10 cellular contexts compared by ENCODE assay signal in the genomic region with DNA sequence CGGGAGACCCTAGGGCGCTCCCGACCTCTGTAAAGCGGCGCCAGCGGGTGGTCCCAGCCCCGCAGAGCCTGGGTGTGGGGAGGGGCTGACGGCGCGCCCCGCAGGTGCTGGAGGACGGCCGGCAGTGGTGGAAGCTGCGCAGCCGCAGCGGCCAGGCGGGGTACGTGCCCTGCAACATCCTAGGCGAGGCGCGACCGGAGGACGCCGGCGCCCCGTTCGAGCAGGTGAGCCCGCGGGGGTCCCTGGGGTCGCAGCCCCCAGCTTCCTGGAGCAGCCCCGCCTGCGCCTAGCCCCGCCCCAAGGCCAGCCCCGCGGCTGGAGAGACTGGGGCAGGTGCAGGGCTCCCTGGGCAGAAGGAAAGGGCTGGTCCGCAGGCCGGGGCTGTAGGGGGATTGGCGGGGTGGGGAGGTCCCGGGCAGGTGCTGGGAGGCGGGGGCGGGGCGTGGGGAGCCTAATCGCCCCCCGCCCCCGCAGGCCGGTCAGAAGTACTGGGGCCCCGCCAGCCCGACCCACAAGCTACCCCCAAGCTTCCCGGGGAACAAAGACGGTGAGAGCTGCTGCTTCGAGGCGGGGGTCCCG. TPM values are rescaled to one million over a fixed set of nuclear protein-coding genes. Genes with fewer than 3 reads are reported as not detected.
DNase-seq lines count a peak whose midpoint lies in the region; ATAC-seq, FAIRE-seq and TF ChIP-seq lines count a peak whose summit lies in the region.
"Had no signal": no experiment of that assay in that cellular context is flagged by ENCODE, and none has a peak within 500 bp of the region (broad histone marks: within the 10 kb centered on the region; RNA-seq: fewer than 3 reads in every experiment).

No MANE protein-coding gene starts in this region.

- H3K4me3 Mint-ChIP-seq in activated T-cell treated with anti-CD3 and anti-CD28 coated beads, Interleukin-2, amount 50 U/mL, for 72 hours, result peak overlapping the region; percentile 63 to 81
- H3K4me3 Mint-ChIP-seq in activated T-cell treated with anti-CD3 and anti-CD28 coated beads, Interleukin-2, amount 50 U/mL, for 4 hours, result no peak overlapping the region
- peak overlapping the region; percentile 69 to 92 for H3K4me3 Mint-ChIP-seq in stimulated activated naive CD8-positive, alpha-beta T cell treated with anti-CD3 and anti-CD28 coated beads, Interleukin-15, amount 100 ng/mL, for 72 hours

- H3K4me1 ChIP-seq in esophagus (ENCODE audit: control insufficient read depth in 2 of 2, insufficient read depth in 2 of 2, low read length in 1 of 2) (peaks cover 6 to 20% of the 10 kb centered on the region in 2 donors), left lung (peaks cover 3 to 68% of the 10 kb centered on the region in 2 donors)

- H3K4me1 Mint-ChIP-seq in activated T-cell treated with anti-CD3 and anti-CD28 coated beads, Interleukin-2, amount 50 U/mL, for 72 hours (ENCODE audit: low read depth), result peaks cover 20% of the 10 kb centered on the region
- peaks cover 16% of the 10 kb centered on the region for H3K4me1 Mint-ChIP-seq in activated T-cell treated with anti-CD3 and anti-CD28 coated beads, Interleukin-2, amount 50 U/mL, for 4 hours (ENCODE audit: low read depth)
- peaks cover 62% of the 10 kb centered on the region for H3K4me1 Mint-ChIP-seq in stimulated activated naive CD8-positive, alpha-beta T cell treated with anti-CD3 and anti-CD28 coated beads, Interleukin-15, amount 100 ng/mL, for 72 hours

- no peak overlapping the region for H3K27ac Mint-ChIP-seq in activated T-cell treated with anti-CD3 and anti-CD28 coated beads, Interleukin-2, amount 50 U/mL, for 72 hours
- no peak overlapping the region for H3K27ac Mint-ChIP-seq in stimulated activated naive CD8-positive, alpha-beta T cell treated with anti-CD3 and anti-CD28 coated beads, Interleukin-15, amount 100 ng/mL, for 72 hours

- peak; percentile 3 to 17 for ATAC-seq in activated T-cell treated with anti-CD3 and anti-CD28 coated beads, Interleukin-2, amount 50 U/mL, for 72 hours (replicated peaks in 1 of 2)
- ATAC-seq in activated T-cell treated with anti-CD3 and anti-CD28 coated beads, Interleukin-2, amount 50 U/mL, for 4 hours, result no peak
- peak; percentile 18 for ATAC-seq in stimulated activated naive CD8-positive, alpha-beta T cell treated with anti-CD3 and anti-CD28 coated beads, Interleukin-15, amount 100 ng/mL, for 72 hours
- ATAC-seq in left lung, result no peak

- H3K4me3 ChIP-seq in esophagus (ENCODE audit: low read depth in 1 of 2, low read length in 2 of 2) (no peak overlapping the region), left lung (peak overlapping the region in 1 of 2 donors; percentile 33)

- no peaks in the 10 kb centered on the region for H3K9me3 Mint-ChIP-seq in activated T-cell treated with anti-CD3 and anti-CD28 coated beads, Interleukin-2, amount 50 U/mL, for 72 hours
- H3K9me3 Mint-ChIP-seq in activated T-cell treated with anti-CD3 and anti-CD28 coated beads, Interleukin-2, amount 50 U/mL, for 4 hours, result no peaks in the 10 kb centered on the region
- H3K9me3 Mint-ChIP-seq in stimulated activated naive CD8-positive, alpha-beta T cell treated with anti-CD3 and anti-CD28 coated beads, Interleukin-15, amount 100 ng/mL, for 72 hours, result no peaks in the 10 kb centered on the region

- H3K36me3 Mint-ChIP-seq in activated T-cell treated with anti-CD3 and anti-CD28 coated beads, Interleukin-2, amount 50 U/mL, for 72 hours (ENCODE audit: insufficient read depth in 2 of 2), result peaks cover 0 to 2% of the 10 kb centered on the region in 2 donors
- no peaks in the 10 kb centered on the region for H3K36me3 Mint-ChIP-seq in activated T-cell treated with anti-CD3 and anti-CD28 coated beads, Interleukin-2, amount 50 U/mL, for 4 hours (ENCODE audit: insufficient read depth)

- no peak for DNase-seq in activated T-cell treated with anti-CD3 and anti-CD28 coated beads, Interleukin-2, amount 50 U/mL, for 72 hours
- DNase-seq in activated T-cell treated with anti-CD3 and anti-CD28 coated beads, Interleukin-2, amount 50 U/mL, for 4 hours, result no peak
- DNase-seq in NCI-H69 (lab: John Stamatoyannopoulos, UW) (peak; percentile 74), left lung (no peak), mesenteric fat pad (ENCODE audit: low spot score) (no peak), HTR-8/SVneo (ENCODE audit: insufficient read length, low spot score) (no peak)
- DNase-seq in stimulated activated naive CD8-positive, alpha-beta T cell treated with anti-CD3 and anti-CD28 coated beads, Interleukin-15, amount 100 ng/mL, for 72 hours, result no peak
- DNase-seq: NCI-H446 had no signal

- peaks cover 12% of the 10 kb centered on the region for H3K27me3 Mint-ChIP-seq in activated T-cell treated with anti-CD3 and anti-CD28 coated beads, Interleukin-2, amount 50 U/mL, for 72 hours (ENCODE audit: low read depth)
- H3K27me3 Mint-ChIP-seq in activated T-cell treated with anti-CD3 and anti-CD28 coated beads, Interleukin-2, amount 50 U/mL, for 4 hours (ENCODE audit: low read depth), result peaks cover 6% of the 10 kb centered on the region
- H3K27me3 Mint-ChIP-seq in stimulated activated naive CD8-positive, alpha-beta T cell treated with anti-CD3 and anti-CD28 coated beads, Interleukin-15, amount 100 ng/mL, for 72 hours, result peaks cover 41% of the 10 kb centered on the region

- WGBS in esophagus, 2 donors, result 6 to 10% methylated on average over 37 to 53 of the region's 53 CpGs

- H3K36me3 ChIP-seq in esophagus (ENCODE audit: control insufficient read depth in 2 of 2, insufficient read depth in 2 of 2, low read length in 1 of 2), result peaks cover 0 to 31% of the 10 kb centered on the region in 2 donors
- peaks cover 0 to 12% of the 10 kb centered on the region in 2 donors for H3K36me3 ChIP-seq in left lung

- TF ChIP-seq CTCF in left lung (IDR thresholded peaks at IDR 0.05), result no peak

- peak overlapping the region; percentile 58 to 85 for H3K27ac ChIP-seq in esophagus (ENCODE audit: low read depth in 2 of 2, low read length in 1 of 2)
- peak overlapping the region in 1 of 2 donors; percentile 28 for H3K27ac ChIP-seq in left lung

- H3K9me3 ChIP-seq in esophagus (ENCODE audit: control insufficient read depth in 2 of 2, insufficient read depth in 1 of 2, low read depth in 1 of 2, low read length in 1 of 2) (no peaks in the 10 kb centered on the region), left lung (no peaks in the 10 kb centered on the region)

- no peak for FAIRE-seq in HTR-8/SVneo (lab: Jason Lieb, UNC)
- FAIRE-seq: H54 had no signal

- H3K27me3 ChIP-seq in esophagus (ENCODE audit: control insufficient read depth in 1 of 2, insufficient read depth in 2 of 2, low read length in 2 of 2) (no peaks in the 10 kb centered on the region), left lung (peaks cover 29 to 90% of the 10 kb centered on the region in 2 donors)

- intact Hi-C loops in left lung (cut with DNase I), result loop anchor here in 1 of 2 donors (5.0 kb wide), 1 partner anchor 63 kb away; no protein-coding TSS in a partner anchor

RNA-seq across cellular contexts. Expression of gene EPS8L2, which starts 19.7 kb away (rescaled TPM):
- 10 to 100 TPM; 11.4 to 15.7 TPM for total RNA-seq in activated T-cell treated with anti-CD3 and anti-CD28 coated beads, Interleukin-2, amount 50 U/mL, for 72 hours
- 10 to 100 TPM in 1 of 3 donors, 1 to 10 TPM in 2; 5.2 to 13.0 (median 7.0) TPM for total RNA-seq in activated T-cell treated with anti-CD3 and anti-CD28 coated beads, Interleukin-2, amount 50 U/mL, for 4 hours
- polyA plus RNA-seq in esophagus, result 100 to 1,000 TPM; 254 to 440 TPM
- total RNA-seq in left lung (100 to 1,000 TPM; 114 to 190 TPM), mesenteric fat pad (12.1 TPM)

RNA-seq across cellular contexts. Expression of gene TALDO1, which starts 21.6 kb away (rescaled TPM):
- total RNA-seq in activated T-cell treated with anti-CD3 and anti-CD28 coated beads, Interleukin-2, amount 50 U/mL, for 72 hours, result 100 to 1,000 TPM; 152 to 155 TPM
- total RNA-seq in activated T-cell treated with anti-CD3 and anti-CD28 coated beads, Interleukin-2, amount 50 U/mL, for 4 hours, result 100 to 1,000 TPM; 281 to 316 (median 313) TPM
- 100 to 1,000 TPM; 228 to 278 TPM for polyA plus RNA-seq in esophagus
- 100 to 1,000 TPM; 206 to 322 TPM for total RNA-seq in left lung
- 277 TPM for total RNA-seq in mesenteric fat pad

RNA-seq across cellular contexts. Expression of gene TMEM80, which starts 30.1 kb away (rescaled TPM):
- 10 to 100 TPM; 17.0 to 17.8 TPM for total RNA-seq in activated T-cell treated with anti-CD3 and anti-CD28 coated beads, Interleukin-2, amount 50 U/mL, for 72 hours
- 1 to 10 TPM; 6.8 to 7.5 (median 7.0) TPM for total RNA-seq in activated T-cell treated with anti-CD3 and anti-CD28 coated beads, Interleukin-2, amount 50 U/mL, for 4 hours
- polyA plus RNA-seq in esophagus, result 10 to 100 TPM; 25.0 to 53.9 TPM
- 10 to 100 TPM; 23.6 to 25.2 TPM for total RNA-seq in left lung
- 14.6 TPM for total RNA-seq in mesenteric fat pad

RNA-seq across cellular contexts. Expression of gene DEAF1, which starts 30.7 kb away (rescaled TPM):
- total RNA-seq in activated T-cell treated with anti-CD3 and anti-CD28 coated beads, Interleukin-2, amount 50 U/mL, for 72 hours, result 10 to 100 TPM; 40.5 to 66.1 TPM
- 10 to 100 TPM; 53.1 to 59.6 (median 54.5) TPM for total RNA-seq in activated T-cell treated with anti-CD3 and anti-CD28 coated beads, Interleukin-2, amount 50 U/mL, for 4 hours
- polyA plus RNA-seq in esophagus, result 10 to 100 TPM; 20.3 to 42.4 TPM
- total RNA-seq in left lung (10 to 100 TPM; 28.3 to 28.6 TPM), mesenteric fat pad (25.9 TPM)

RNA-seq across cellular contexts. Expression of gene GATD1, which starts 51.6 kb away (rescaled TPM):
- total RNA-seq in activated T-cell treated with anti-CD3 and anti-CD28 coated beads, Interleukin-2, amount 50 U/mL, for 72 hours, result 10 to 100 TPM; 31.9 to 34.4 TPM
- 10 to 100 TPM; 48.3 to 49.8 (median 49.7) TPM for total RNA-seq in activated T-cell treated with anti-CD3 and anti-CD28 coated beads, Interleukin-2, amount 50 U/mL, for 4 hours
- 10 to 100 TPM; 23.1 to 49.2 TPM for polyA plus RNA-seq in esophagus
- total RNA-seq in left lung, result 10 to 100 TPM; 57.9 to 63.7 TPM
- 54.1 TPM for total RNA-seq in mesenteric fat pad

Comparison
In these comparisons a context has a peak if more than half of its experiments do, and no peak if none do; other contexts are left out.
1. ATAC-seq: peak in activated T-cell treated with anti-CD3 and anti-CD28 coated beads, Interleukin-2, amount 50 U/mL, for 72 hours (2 of 2) and stimulated activated naive CD8-positive, alpha-beta T cell treated with anti-CD3 and anti-CD28 coated beads, Interleukin-15, amount 100 ng/mL, for 72 hours (single experiment); none in activated T-cell treated with anti-CD3 and anti-CD28 coated beads, Interleukin-2, amount 50 U/mL, for 4 hours (0 of 2) and left lung (single experiment).